Comparison of ENCODE assay signal across 1 cellular context in genomic region chr20:37178839-37179670, GRCh38.
TF ChIP-seq lines count a peak whose summit lies in the region.

Gene MROH8, minus strand, starts transcription at chr20:37179548.
Gene RPN2, plus strand, starts transcription at chr20:37179330. Its CDS starts 27 bp downstream, at chr20:37179357.

TF ChIP-seq in HepG2, 621 proteins besides CTCF, POLR2A, EP300 and RAD21 (continued from another document and continues in another):
- TF ChIP-seq ZNF281 (CRISPR knock-in tag; IDR thresholded peaks at IDR 0.05; ENCODE audit: borderline replicate concordance) (peak; percentile 99), HMG20A (CRISPR knock-in tag; IDR thresholded peaks at IDR 0.05; ENCODE audit: borderline replicate concordance) (0 out of 2 replicates have a peak, but pooled peaks have one; percentile 4), CHD4 (IDR thresholded peaks at IDR 0.05; ENCODE audit: borderline replicate concordance, low read length) (no peak), KLF15 (CRISPR knock-in tag; IDR thresholded peaks at IDR 0.05; ENCODE audit: borderline replicate concordance) (0 out of 2 replicates have a peak, but pooled peaks have one; percentile 27), ARNT (IDR thresholded peaks at IDR 0.05) (no peak), XBP1 (CRISPR knock-in tag; IDR thresholded peaks at IDR 0.05) (peak; percentile 98), GFI1 (CRISPR knock-in tag; IDR thresholded peaks at IDR 0.05; ENCODE audit: borderline replicate concordance) (peak; percentile 86), ZNF747 (CRISPR knock-in tag; IDR thresholded peaks at IDR 0.05; ENCODE audit: borderline replicate concordance) (peak; percentile 91), ZNF354B (CRISPR knock-in tag; IDR thresholded peaks at IDR 0.05) (peak; percentile 84; the same call in 1 of the 2 replicates), DPF2 (CRISPR knock-in tag; IDR thresholded peaks at IDR 0.05; ENCODE audit: borderline replicate concordance, low read depth) (no peak), CBX1 (IDR thresholded peaks at IDR 0.05; ENCODE audit: low read depth) (no peak), FOXA1 (IDR thresholded peaks at IDR 0.05) (no peak), FOXA1 (CRISPR knock-in tag; IDR thresholded peaks at IDR 0.05) (peak; percentile 12; the same call in 1 of the 2 replicates), ZNF839 (CRISPR knock-in tag; IDR thresholded peaks at IDR 0.05; ENCODE audit: borderline replicate concordance) (peak; percentile 65; the same call in 1 of the 2 replicates), ZNF326 (CRISPR knock-in tag; IDR thresholded peaks at IDR 0.05; ENCODE audit: borderline replicate concordance) (no peak), ISL2 (CRISPR knock-in tag; IDR thresholded peaks at IDR 0.05) (peak; percentile 90; the same call in 1 of the 2 replicates), MED8 (CRISPR knock-in tag; IDR thresholded peaks at IDR 0.05; ENCODE audit: insufficient replicate concordance) (no peak), ZNF263 (CRISPR knock-in tag; IDR thresholded peaks at IDR 0.05) (peak; percentile 88), ZNF550 (CRISPR knock-in tag; IDR thresholded peaks at IDR 0.05; ENCODE audit: borderline replicate concordance) (no peak; the same call in 1 of the 2 replicates), DMAP1 (CRISPR knock-in tag; IDR thresholded peaks at IDR 0.05) (peak; percentile 98), HMGA1 (CRISPR knock-in tag; conservative IDR thresholded peaks at IDR 0.05) (no peak), NFIC (IDR thresholded peaks at IDR 0.05; ENCODE audit: low read length) (peak; percentile 54; the same call in 1 of the 2 replicates), ZNF768 (CRISPR knock-in tag; IDR thresholded peaks at IDR 0.05) (peak; percentile 78), PBX3 (CRISPR knock-in tag; IDR thresholded peaks at IDR 0.05; ENCODE audit: borderline replicate concordance) (peak; percentile 97), TGIF2 (CRISPR knock-in tag; IDR thresholded peaks at IDR 0.05) (no peak; the same call in 1 of the 2 replicates), JARID2 (CRISPR knock-in tag; IDR thresholded peaks at IDR 0.05; ENCODE audit: insufficient replicate concordance) (peak; percentile 78), ZNF512 (CRISPR knock-in tag; IDR thresholded peaks at IDR 0.05) (no peak), TBL1XR1 (IDR thresholded peaks at IDR 0.05; ENCODE audit: borderline replicate concordance, low read length, partially characterized antibody) (peak; percentile 28), RXRB (CRISPR knock-in tag; IDR thresholded peaks at IDR 0.05; ENCODE audit: borderline replicate concordance) (peak; percentile 34), SALL2 (CRISPR knock-in tag; IDR thresholded peaks at IDR 0.05) (peak; percentile 96; the same call in 1 of the 2 replicates), ZNF577 (CRISPR knock-in tag; IDR thresholded peaks at IDR 0.05; ENCODE audit: borderline replicate concordance, low read depth) (no peak), ZNF598 (CRISPR knock-in tag; IDR thresholded peaks at IDR 0.05; ENCODE audit: borderline replicate concordance) (peak; percentile 85), MBNL3 (CRISPR knock-in tag; conservative IDR thresholded peaks at IDR 0.05) (no peak), SRY (CRISPR knock-in tag; IDR thresholded peaks at IDR 0.05) (peak; percentile 97), NR2C2 (CRISPR knock-in tag; IDR thresholded peaks at IDR 0.05; ENCODE audit: borderline replicate concordance) (peak; percentile 72), FOSL1 (CRISPR knock-in tag; IDR thresholded peaks at IDR 0.05; ENCODE audit: borderline replicate concordance) (peak; percentile 65; the same call in 1 of the 2 replicates), ZNF136 (CRISPR knock-in tag; IDR thresholded peaks at IDR 0.05; ENCODE audit: low read depth) (0 out of 2 replicates have a peak, but pooled peaks have one; percentile 53), ATF1 (CRISPR knock-in tag; IDR thresholded peaks at IDR 0.05) (peak; percentile 89), HMG20B (CRISPR knock-in tag; conservative IDR thresholded peaks at IDR 0.05) (0 out of 2 replicates have a peak, but pooled peaks have one; percentile 17), ZBTB20 (CRISPR knock-in tag; IDR thresholded peaks at IDR 0.05; ENCODE audit: borderline replicate concordance, low read depth) (peak; percentile 91), ZMYM2 (CRISPR knock-in tag; IDR thresholded peaks at IDR 0.05) (no peak)
- TF ChIP-seq, protein P1, sequence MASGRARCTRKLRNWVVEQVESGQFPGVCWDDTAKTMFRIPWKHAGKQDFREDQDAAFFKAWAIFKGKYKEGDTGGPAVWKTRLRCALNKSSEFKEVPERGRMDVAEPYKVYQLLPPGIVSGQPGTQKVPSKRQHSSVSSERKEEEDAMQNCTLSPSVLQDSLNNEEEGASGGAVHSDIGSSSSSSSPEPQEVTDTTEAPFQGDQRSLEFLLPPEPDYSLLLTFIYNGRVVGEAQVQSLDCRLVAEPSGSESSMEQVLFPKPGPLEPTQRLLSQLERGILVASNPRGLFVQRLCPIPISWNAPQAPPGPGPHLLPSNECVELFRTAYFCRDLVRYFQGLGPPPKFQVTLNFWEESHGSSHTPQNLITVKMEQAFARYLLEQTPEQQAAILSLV (CRISPR knock-in tag; IDR thresholded peaks at IDR 0.05; ENCODE audit: borderline replicate concordance): peak; percentile 97; the same call in 1 of the 2 replicates
- TF ChIP-seq, protein P2, sequence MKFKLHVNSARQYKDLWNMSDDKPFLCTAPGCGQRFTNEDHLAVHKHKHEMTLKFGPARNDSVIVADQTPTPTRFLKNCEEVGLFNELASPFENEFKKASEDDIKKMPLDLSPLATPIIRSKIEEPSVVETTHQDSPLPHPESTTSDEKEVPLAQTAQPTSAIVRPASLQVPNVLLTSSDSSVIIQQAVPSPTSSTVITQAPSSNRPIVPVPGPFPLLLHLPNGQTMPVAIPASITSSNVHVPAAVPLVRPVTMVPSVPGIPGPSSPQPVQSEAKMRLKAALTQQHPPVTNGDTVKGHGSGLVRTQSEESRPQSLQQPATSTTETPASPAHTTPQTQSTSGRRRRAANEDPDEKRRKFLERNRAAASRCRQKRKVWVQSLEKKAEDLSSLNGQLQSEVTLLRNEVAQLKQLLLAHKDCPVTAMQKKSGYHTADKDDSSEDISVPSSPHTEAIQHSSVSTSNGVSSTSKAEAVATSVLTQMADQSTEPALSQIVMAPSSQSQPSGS (CRISPR knock-in tag; IDR thresholded peaks at IDR 0.05): no peak; the same call in none of the 2 replicates
- TF ChIP-seq, protein P3, sequence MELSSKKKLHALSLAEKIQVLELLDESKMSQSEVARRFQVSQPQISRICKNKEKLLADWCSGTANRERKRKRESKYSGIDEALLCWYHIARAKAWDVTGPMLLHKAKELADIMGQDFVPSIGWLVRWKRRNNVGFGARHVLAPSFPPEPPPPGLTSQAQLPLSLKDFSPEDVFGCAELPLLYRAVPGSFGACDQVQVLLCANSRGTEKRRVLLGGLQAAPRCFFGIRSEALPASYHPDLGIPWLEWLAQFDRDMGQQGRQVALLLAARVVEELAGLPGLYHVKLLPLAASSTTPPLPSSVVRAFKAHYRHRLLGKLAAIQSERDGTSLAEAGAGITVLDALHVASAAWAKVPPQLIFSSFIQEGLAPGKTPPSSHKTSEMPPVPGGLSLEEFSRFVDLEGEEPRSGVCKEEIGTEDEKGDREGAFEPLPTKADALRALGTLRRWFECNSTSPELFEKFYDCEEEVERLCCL (CRISPR knock-in tag; IDR thresholded peaks at IDR 0.05; ENCODE audit: borderline replicate concordance): no peak; the same call in 1 of the 2 replicates
- TF ChIP-seq, protein P4, sequence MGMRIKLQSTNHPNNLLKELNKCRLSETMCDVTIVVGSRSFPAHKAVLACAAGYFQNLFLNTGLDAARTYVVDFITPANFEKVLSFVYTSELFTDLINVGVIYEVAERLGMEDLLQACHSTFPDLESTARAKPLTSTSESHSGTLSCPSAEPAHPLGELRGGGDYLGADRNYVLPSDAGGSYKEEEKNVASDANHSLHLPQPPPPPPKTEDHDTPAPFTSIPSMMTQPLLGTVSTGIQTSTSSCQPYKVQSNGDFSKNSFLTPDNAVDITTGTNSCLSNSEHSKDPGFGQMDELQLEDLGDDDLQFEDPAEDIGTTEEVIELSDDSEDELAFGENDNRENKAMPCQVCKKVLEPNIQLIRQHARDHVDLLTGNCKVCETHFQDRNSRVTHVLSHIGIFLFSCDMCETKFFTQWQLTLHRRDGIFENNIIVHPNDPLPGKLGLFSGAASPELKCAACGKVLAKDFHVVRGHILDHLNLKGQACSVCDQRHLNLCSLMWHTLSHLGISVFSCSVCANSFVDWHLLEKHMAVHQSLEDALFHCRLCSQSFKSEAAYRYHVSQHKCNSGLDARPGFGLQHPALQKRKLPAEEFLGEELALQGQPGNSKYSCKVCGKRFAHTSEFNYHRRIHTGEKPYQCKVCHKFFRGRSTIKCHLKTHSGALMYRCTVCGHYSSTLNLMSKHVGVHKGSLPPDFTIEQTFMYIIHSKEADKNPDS (CRISPR knock-in tag; IDR thresholded peaks at IDR 0.05): peak; percentile 73
- TF ChIP-seq, protein P5, sequence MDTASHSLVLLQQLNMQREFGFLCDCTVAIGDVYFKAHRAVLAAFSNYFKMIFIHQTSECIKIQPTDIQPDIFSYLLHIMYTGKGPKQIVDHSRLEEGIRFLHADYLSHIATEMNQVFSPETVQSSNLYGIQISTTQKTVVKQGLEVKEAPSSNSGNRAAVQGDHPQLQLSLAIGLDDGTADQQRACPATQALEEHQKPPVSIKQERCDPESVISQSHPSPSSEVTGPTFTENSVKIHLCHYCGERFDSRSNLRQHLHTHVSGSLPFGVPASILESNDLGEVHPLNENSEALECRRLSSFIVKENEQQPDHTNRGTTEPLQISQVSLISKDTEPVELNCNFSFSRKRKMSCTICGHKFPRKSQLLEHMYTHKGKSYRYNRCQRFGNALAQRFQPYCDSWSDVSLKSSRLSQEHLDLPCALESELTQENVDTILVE (CRISPR knock-in tag; IDR thresholded peaks at IDR 0.05): peak; percentile 75; the same call in 1 of the 2 replicates
- TF ChIP-seq, protein P6, sequence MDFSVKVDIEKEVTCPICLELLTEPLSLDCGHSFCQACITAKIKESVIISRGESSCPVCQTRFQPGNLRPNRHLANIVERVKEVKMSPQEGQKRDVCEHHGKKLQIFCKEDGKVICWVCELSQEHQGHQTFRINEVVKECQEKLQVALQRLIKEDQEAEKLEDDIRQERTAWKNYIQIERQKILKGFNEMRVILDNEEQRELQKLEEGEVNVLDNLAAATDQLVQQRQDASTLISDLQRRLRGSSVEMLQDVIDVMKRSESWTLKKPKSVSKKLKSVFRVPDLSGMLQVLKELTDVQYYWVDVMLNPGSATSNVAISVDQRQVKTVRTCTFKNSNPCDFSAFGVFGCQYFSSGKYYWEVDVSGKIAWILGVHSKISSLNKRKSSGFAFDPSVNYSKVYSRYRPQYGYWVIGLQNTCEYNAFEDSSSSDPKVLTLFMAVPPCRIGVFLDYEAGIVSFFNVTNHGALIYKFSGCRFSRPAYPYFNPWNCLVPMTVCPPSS (IDR thresholded peaks at IDR 0.05): no peak
- TF ChIP-seq, protein P7, sequence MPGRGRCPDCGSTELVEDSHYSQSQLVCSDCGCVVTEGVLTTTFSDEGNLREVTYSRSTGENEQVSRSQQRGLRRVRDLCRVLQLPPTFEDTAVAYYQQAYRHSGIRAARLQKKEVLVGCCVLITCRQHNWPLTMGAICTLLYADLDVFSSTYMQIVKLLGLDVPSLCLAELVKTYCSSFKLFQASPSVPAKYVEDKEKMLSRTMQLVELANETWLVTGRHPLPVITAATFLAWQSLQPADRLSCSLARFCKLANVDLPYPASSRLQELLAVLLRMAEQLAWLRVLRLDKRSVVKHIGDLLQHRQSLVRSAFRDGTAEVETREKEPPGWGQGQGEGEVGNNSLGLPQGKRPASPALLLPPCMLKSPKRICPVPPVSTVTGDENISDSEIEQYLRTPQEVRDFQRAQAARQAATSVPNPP (CRISPR knock-in tag; IDR thresholded peaks at IDR 0.05): peak; percentile 95
